In the genomic region with DNA sequence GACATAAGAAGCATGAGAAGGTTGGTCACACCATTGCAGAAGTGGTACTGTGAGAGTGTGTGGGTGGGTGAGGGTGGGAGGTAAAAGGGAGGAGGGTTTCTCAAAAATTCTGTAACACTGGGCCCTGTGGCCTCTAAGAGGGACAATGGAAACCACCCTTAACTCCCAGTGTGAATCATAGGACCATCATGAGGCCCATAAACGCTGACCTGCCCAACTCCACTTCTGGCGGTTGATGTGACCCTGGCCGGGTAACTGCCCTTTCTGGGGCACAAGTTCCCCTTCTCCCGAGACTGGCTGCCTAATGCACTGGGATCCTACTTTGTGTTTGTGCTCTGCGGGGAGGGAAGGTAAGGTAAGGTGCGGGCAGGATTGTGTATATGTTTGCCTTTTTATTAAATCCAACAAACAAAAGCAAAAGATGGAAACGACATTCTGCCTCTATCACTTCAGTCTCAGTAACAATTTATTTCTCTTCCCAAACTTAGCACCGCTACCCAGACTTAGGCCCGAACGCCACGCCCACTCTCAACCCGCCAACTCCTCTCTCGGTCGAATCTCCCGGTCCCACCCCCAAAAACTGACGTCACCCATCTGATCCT, we compare ENCODE assay signal across 1 cellular context.
TF ChIP-seq lines count a peak whose summit lies in the region.

No MANE protein-coding gene starts in this region.

TF ChIP-seq in K562, 482 proteins besides CTCF, POLR2A, EP300 and RAD21 (continued from another document):
- TF ChIP-seq ZBTB40 (IDR thresholded peaks at IDR 0.05), result 0 out of 2 replicates have a peak, but pooled peaks have one; percentile 4
- peak; percentile 33; the same call in 1 of the 2 replicates for TF ChIP-seq ZBTB40 (CRISPR knock-in tag; IDR thresholded peaks at IDR 0.05)
- TF ChIP-seq, protein P1, sequence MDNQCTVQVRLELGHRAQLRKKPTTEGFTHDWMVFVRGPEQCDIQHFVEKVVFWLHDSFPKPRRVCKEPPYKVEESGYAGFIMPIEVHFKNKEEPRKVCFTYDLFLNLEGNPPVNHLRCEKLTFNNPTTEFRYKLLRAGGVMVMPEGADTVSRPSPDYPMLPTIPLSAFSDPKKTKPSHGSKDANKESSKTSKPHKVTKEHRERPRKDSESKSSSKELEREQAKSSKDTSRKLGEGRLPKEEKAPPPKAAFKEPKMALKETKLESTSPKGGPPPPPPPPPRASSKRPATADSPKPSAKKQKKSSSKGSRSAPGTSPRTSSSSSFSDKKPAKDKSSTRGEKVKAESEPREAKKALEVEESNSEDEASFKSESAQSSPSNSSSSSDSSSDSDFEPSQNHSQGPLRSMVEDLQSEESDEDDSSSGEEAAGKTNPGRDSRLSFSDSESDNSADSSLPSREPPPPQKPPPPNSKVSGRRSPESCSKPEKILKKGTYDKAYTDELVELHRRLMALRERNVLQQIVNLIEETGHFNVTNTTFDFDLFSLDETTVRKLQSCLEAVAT (IDR thresholded peaks at IDR 0.05), result peak in 1 of 2 experiments; percentile 15; a peak in 1 of 4 replicates
- TF ChIP-seq KLF6 (CRISPR knock-in tag; IDR thresholded peaks at IDR 0.05; ENCODE audit: borderline replicate concordance), result no peak
- no peak for TF ChIP-seq CHD1 (IDR thresholded peaks at IDR 0.05; ENCODE audit: low read length)
- TF ChIP-seq ZNF740 (CRISPR knock-in tag; IDR thresholded peaks at IDR 0.05), result no peak
- no peak for TF ChIP-seq ZNF740 (tag; IDR thresholded peaks at IDR 0.05)
